Comparison of ENCODE assay signal across 8 cellular contexts in genomic region chr6:40879169-40879568, GRCh38.
"Had no signal": no experiment of that assay in that cellular context is flagged by ENCODE, and none has a peak within 500 bp of the region (broad histone marks: within the 10 kb centered on the region; RNA-seq: fewer than 3 reads in every experiment).

No MANE protein-coding gene starts in this region.

- H3K4me3 ChIP-seq: GM12878 had no signal

- ATAC-seq: GM12878 had no signal

- FAIRE-seq: G401.6, GM12878, GM12891, GM12892, GM18507, GM19239 had no signal

- DNase-seq: GDM1, GF-D8 had no signal
